Comparison of ENCODE assay signal across 1 cellular context in the genomic region with DNA sequence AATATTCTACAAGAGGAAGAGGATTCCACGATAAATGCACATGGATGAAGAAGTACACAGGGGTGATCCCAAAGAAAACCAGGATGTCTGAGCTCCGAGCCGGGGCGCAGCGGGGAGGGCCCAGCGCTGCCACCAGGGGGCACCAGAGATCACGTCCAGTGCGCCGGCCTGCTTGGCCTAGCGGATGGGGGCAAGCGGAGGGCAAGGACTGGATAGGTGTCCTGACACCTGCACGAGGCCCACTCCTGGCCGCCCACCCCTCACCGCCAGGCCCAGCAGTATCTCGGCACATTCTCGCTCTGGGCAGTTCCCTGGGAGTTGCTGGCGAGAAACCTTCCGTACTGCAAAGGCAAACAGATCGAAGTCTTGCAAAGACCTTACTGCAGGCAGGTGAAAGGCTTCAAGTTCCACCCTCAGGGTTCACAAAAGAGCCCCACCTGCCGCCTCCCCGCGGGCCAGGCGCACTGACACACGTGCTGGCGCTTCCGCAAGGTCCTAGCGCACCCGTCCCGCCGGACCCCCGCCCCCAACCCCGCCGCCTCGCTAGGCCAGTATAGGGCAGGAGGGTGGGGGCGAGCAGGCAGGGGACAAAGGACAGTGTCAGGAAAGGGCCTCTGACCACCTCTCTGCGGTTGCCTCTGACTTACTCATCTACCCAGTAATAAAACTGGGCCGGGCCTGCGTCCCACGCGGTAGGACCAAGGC.
TF ChIP-seq lines count a peak whose summit lies in the region.

No MANE protein-coding gene starts in this region.

TF ChIP-seq in WTC11, 78 proteins besides CTCF, POLR2A, EP300 and RAD21 (continued from another document and continues in another):
- TF ChIP-seq, protein P1, sequence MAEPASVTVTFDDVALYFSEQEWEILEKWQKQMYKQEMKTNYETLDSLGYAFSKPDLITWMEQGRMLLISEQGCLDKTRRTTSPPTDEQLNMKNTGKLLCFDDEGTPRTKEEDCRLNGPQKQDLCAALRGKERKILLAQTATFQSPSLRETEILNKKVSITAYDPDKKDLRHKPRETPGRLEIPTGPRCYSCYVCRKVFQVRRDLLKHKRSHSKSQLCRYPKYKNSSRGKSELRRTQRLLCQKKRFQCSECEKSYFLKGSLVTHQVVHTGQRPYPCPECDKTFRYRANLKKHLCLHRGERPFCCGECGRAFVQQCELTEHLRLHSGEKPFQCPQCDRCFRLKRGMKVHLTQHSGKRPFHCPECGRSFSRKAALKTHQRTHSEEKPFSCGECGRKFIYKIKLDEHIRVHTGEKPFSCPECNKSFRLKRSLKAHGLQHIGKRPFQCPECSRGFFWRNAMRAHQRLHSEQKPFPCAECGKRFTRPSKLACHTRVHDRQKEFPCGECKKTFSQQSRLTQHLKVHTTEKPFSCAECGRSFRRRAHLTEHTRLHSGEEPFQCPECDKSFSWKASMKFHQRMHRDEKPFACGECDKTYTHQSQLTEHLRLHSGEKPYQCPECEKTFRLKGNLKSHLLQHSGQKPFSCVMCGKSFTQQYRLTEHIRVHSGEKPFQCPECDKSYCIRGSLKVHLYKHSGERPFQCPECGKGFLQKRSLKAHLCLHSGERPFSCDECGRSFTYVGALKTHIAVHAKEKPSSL (CRISPR knock-in tag; conservative IDR thresholded peaks at IDR 0.05) = no peak
- TF ChIP-seq, protein P2, sequence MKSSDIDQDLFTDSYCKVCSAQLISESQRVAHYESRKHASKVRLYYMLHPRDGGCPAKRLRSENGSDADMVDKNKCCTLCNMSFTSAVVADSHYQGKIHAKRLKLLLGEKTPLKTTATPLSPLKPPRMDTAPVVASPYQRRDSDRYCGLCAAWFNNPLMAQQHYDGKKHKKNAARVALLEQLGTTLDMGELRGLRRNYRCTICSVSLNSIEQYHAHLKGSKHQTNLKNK (CRISPR knock-in tag; IDR thresholded peaks at IDR 0.05) = no peak
- TF ChIP-seq, protein P3, sequence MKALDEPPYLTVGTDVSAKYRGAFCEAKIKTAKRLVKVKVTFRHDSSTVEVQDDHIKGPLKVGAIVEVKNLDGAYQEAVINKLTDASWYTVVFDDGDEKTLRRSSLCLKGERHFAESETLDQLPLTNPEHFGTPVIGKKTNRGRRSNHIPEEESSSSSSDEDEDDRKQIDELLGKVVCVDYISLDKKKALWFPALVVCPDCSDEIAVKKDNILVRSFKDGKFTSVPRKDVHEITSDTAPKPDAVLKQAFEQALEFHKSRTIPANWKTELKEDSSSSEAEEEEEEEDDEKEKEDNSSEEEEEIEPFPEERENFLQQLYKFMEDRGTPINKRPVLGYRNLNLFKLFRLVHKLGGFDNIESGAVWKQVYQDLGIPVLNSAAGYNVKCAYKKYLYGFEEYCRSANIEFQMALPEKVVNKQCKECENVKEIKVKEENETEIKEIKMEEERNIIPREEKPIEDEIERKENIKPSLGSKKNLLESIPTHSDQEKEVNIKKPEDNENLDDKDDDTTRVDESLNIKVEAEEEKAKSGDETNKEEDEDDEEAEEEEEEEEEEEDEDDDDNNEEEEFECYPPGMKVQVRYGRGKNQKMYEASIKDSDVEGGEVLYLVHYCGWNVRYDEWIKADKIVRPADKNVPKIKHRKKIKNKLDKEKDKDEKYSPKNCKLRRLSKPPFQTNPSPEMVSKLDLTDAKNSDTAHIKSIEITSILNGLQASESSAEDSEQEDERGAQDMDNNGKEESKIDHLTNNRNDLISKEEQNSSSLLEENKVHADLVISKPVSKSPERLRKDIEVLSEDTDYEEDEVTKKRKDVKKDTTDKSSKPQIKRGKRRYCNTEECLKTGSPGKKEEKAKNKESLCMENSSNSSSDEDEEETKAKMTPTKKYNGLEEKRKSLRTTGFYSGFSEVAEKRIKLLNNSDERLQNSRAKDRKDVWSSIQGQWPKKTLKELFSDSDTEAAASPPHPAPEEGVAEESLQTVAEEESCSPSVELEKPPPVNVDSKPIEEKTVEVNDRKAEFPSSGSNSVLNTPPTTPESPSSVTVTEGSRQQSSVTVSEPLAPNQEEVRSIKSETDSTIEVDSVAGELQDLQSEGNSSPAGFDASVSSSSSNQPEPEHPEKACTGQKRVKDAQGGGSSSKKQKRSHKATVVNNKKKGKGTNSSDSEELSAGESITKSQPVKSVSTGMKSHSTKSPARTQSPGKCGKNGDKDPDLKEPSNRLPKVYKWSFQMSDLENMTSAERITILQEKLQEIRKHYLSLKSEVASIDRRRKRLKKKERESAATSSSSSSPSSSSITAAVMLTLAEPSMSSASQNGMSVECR (CRISPR knock-in tag; IDR thresholded peaks at IDR 0.05; ENCODE audit: borderline replicate concordance) = peak; percentile 95
- TF ChIP-seq, protein P4, sequence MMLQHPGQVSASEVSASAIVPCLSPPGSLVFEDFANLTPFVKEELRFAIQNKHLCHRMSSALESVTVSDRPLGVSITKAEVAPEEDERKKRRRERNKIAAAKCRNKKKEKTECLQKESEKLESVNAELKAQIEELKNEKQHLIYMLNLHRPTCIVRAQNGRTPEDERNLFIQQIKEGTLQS (CRISPR knock-in tag; conservative IDR thresholded peaks at IDR 0.05) = no peak
- peak; percentile 37; the same call in 1 of the 2 replicates for TF ChIP-seq ZNF317 (CRISPR knock-in tag; IDR thresholded peaks at IDR 0.05; ENCODE audit: borderline replicate concordance, low read depth)
- TF ChIP-seq, protein P5, sequence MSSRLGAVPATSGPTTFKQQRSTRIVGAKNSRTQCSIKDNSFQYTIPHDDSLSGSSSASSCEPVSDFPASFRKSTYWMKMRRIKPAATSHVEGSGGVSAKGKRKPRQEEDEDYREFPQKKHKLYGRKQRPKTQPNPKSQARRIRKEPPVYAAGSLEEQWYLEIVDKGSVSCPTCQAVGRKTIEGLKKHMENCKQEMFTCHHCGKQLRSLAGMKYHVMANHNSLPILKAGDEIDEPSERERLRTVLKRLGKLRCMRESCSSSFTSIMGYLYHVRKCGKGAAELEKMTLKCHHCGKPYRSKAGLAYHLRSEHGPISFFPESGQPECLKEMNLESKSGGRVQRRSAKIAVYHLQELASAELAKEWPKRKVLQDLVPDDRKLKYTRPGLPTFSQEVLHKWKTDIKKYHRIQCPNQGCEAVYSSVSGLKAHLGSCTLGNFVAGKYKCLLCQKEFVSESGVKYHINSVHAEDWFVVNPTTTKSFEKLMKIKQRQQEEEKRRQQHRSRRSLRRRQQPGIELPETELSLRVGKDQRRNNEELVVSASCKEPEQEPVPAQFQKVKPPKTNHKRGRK (CRISPR knock-in tag; IDR thresholded peaks at IDR 0.05; ENCODE audit: borderline replicate concordance) = no peak
- TF ChIP-seq ZNF416 (CRISPR knock-in tag; IDR thresholded peaks at IDR 0.05) = no peak
- TF ChIP-seq, protein P6, sequence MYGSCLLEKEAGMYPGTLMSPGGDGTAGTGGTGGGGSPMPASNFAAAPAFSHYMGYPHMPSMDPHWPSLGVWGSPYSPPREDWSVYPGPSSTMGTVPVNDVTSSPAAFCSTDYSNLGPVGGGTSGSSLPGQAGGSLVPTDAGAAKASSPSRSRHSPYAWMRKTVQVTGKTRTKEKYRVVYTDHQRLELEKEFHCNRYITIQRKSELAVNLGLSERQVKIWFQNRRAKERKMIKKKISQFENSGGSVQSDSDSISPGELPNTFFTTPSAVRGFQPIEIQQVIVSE (CRISPR knock-in tag; IDR thresholded peaks at IDR 0.05; ENCODE audit: borderline replicate concordance) = no peak
- TF ChIP-seq, protein P7, sequence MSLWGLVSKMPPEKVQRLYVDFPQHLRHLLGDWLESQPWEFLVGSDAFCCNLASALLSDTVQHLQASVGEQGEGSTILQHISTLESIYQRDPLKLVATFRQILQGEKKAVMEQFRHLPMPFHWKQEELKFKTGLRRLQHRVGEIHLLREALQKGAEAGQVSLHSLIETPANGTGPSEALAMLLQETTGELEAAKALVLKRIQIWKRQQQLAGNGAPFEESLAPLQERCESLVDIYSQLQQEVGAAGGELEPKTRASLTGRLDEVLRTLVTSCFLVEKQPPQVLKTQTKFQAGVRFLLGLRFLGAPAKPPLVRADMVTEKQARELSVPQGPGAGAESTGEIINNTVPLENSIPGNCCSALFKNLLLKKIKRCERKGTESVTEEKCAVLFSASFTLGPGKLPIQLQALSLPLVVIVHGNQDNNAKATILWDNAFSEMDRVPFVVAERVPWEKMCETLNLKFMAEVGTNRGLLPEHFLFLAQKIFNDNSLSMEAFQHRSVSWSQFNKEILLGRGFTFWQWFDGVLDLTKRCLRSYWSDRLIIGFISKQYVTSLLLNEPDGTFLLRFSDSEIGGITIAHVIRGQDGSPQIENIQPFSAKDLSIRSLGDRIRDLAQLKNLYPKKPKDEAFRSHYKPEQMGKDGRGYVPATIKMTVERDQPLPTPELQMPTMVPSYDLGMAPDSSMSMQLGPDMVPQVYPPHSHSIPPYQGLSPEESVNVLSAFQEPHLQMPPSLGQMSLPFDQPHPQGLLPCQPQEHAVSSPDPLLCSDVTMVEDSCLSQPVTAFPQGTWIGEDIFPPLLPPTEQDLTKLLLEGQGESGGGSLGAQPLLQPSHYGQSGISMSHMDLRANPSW (CRISPR knock-in tag; conservative IDR thresholded peaks at IDR 0.05; ENCODE audit: low read depth) = no peak
- TF ChIP-seq, protein P8, sequence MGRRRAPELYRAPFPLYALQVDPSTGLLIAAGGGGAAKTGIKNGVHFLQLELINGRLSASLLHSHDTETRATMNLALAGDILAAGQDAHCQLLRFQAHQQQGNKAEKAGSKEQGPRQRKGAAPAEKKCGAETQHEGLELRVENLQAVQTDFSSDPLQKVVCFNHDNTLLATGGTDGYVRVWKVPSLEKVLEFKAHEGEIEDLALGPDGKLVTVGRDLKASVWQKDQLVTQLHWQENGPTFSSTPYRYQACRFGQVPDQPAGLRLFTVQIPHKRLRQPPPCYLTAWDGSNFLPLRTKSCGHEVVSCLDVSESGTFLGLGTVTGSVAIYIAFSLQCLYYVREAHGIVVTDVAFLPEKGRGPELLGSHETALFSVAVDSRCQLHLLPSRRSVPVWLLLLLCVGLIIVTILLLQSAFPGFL (CRISPR knock-in tag; IDR thresholded peaks at IDR 0.05; ENCODE audit: borderline replicate concordance) = no peak
- TF ChIP-seq, protein P9, sequence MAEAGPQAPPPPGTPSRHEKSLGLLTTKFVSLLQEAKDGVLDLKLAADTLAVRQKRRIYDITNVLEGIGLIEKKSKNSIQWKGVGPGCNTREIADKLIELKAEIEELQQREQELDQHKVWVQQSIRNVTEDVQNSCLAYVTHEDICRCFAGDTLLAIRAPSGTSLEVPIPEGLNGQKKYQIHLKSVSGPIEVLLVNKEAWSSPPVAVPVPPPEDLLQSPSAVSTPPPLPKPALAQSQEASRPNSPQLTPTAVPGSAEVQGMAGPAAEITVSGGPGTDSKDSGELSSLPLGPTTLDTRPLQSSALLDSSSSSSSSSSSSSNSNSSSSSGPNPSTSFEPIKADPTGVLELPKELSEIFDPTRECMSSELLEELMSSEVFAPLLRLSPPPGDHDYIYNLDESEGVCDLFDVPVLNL (CRISPR knock-in tag; IDR thresholded peaks at IDR 0.05; ENCODE audit: borderline replicate concordance, low read depth) = no peak
- TF ChIP-seq, protein P10, sequence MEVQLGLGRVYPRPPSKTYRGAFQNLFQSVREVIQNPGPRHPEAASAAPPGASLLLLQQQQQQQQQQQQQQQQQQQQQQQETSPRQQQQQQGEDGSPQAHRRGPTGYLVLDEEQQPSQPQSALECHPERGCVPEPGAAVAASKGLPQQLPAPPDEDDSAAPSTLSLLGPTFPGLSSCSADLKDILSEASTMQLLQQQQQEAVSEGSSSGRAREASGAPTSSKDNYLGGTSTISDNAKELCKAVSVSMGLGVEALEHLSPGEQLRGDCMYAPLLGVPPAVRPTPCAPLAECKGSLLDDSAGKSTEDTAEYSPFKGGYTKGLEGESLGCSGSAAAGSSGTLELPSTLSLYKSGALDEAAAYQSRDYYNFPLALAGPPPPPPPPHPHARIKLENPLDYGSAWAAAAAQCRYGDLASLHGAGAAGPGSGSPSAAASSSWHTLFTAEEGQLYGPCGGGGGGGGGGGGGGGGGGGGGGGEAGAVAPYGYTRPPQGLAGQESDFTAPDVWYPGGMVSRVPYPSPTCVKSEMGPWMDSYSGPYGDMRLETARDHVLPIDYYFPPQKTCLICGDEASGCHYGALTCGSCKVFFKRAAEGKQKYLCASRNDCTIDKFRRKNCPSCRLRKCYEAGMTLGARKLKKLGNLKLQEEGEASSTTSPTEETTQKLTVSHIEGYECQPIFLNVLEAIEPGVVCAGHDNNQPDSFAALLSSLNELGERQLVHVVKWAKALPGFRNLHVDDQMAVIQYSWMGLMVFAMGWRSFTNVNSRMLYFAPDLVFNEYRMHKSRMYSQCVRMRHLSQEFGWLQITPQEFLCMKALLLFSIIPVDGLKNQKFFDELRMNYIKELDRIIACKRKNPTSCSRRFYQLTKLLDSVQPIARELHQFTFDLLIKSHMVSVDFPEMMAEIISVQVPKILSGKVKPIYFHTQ (CRISPR knock-in tag; IDR thresholded peaks at IDR 0.05) = no peak
- TF ChIP-seq TEAD4 (CRISPR knock-in tag; IDR thresholded peaks at IDR 0.05) = no peak
- no peak for TF ChIP-seq NFATC4 (CRISPR knock-in tag; IDR thresholded peaks at IDR 0.05)
- TF ChIP-seq ATF1 (CRISPR knock-in tag; IDR thresholded peaks at IDR 0.05) = no peak
- peak; percentile 47; the same call in 1 of the 2 replicates for TF ChIP-seq CREM (CRISPR knock-in tag; IDR thresholded peaks at IDR 0.05)
- TF ChIP-seq, protein P11, sequence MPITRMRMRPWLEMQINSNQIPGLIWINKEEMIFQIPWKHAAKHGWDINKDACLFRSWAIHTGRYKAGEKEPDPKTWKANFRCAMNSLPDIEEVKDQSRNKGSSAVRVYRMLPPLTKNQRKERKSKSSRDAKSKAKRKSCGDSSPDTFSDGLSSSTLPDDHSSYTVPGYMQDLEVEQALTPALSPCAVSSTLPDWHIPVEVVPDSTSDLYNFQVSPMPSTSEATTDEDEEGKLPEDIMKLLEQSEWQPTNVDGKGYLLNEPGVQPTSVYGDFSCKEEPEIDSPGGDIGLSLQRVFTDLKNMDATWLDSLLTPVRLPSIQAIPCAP (CRISPR knock-in tag; IDR thresholded peaks at IDR 0.05) = peak; percentile 83; the same call in 1 of the 2 replicates
- TF ChIP-seq, protein P12, sequence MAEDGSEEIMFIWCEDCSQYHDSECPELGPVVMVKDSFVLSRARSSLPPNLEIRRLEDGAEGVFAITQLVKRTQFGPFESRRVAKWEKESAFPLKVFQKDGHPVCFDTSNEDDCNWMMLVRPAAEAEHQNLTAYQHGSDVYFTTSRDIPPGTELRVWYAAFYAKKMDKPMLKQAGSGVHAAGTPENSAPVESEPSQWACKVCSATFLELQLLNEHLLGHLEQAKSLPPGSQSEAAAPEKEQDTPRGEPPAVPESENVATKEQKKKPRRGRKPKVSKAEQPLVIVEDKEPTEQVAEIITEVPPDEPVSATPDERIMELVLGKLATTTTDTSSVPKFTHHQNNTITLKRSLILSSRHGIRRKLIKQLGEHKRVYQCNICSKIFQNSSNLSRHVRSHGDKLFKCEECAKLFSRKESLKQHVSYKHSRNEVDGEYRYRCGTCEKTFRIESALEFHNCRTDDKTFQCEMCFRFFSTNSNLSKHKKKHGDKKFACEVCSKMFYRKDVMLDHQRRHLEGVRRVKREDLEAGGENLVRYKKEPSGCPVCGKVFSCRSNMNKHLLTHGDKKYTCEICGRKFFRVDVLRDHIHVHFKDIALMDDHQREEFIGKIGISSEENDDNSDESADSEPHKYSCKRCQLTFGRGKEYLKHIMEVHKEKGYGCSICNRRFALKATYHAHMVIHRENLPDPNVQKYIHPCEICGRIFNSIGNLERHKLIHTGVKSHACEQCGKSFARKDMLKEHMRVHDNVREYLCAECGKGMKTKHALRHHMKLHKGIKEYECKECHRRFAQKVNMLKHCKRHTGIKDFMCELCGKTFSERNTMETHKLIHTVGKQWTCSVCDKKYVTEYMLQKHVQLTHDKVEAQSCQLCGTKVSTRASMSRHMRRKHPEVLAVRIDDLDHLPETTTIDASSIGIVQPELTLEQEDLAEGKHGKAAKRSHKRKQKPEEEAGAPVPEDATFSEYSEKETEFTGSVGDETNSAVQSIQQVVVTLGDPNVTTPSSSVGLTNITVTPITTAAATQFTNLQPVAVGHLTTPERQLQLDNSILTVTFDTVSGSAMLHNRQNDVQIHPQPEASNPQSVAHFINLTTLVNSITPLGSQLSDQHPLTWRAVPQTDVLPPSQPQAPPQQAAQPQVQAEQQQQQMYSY (CRISPR knock-in tag; IDR thresholded peaks at IDR 0.05) = peak; percentile 46
- peak; percentile 89 for TF ChIP-seq TP53 (CRISPR knock-in tag; IDR thresholded peaks at IDR 0.05)
- TF ChIP-seq, protein P13, sequence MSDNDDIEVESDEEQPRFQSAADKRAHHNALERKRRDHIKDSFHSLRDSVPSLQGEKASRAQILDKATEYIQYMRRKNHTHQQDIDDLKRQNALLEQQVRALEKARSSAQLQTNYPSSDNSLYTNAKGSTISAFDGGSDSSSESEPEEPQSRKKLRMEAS (CRISPR knock-in tag; IDR thresholded peaks at IDR 0.05) = peak; percentile 97
- no peak for TF ChIP-seq ZNF219 (CRISPR knock-in tag; IDR thresholded peaks at IDR 0.05; ENCODE audit: borderline replicate concordance)
